39 cellular contexts compared by ENCODE assay signal in genomic region chr16:13032911-13033310, GRCh38.
"Had no signal": no experiment of that assay in that cellular context is flagged by ENCODE, and none has a peak within 500 bp of the region (broad histone marks: within the 10 kb centered on the region; RNA-seq: fewer than 3 reads in every experiment).

No MANE protein-coding gene starts in this region.

- H3K36me3 ChIP-seq: ascending aorta, cardiac muscle cell had no signal

- H3K27ac Mint-ChIP-seq: activated CD4-positive, alpha-beta memory T cell treated with anti-CD3 and anti-CD28 coated beads, Interleukin-2, amount 10 ng/mL, durations not matched to agents 7 days and 5 days; activated CD4-positive, alpha-beta T cell treated with anti-CD3 and anti-CD28 coated beads for 36 hours; activated CD4-positive, alpha-beta T cell treated with anti-CD3 and anti-CD28 coated beads, Interleukin-2, amount 10 ng/mL, durations not matched to agents 7 days and 5 days; activated CD8-positive, alpha-beta memory T cell treated with anti-CD3 and anti-CD28 coated beads, Interleukin-2, amount 10 ng/mL, durations not matched to agents 7 days and 5 days; activated CD8-positive, alpha-beta T cell treated with anti-CD3 and anti-CD28 coated beads, Interleukin-2, amount 10 ng/mL, durations not matched to agents 7 days and 5 days; activated naive CD4-positive, alpha-beta T cell treated with anti-CD3 and anti-CD28 coated beads, Interleukin-2, amount 10 ng/mL, durations not matched to agents 7 days and 5 days; activated naive CD4-positive, alpha-beta T cell treated with anti-CD3 and anti-CD28 coated beads, Interleukin-2, amount 50 U/mL, for 24 hours; activated naive CD8-positive, alpha-beta T cell; activated naive CD8-positive, alpha-beta T cell treated with anti-CD3 and anti-CD28 coated beads, Interleukin-2, amount 10 ng/mL, durations not matched to agents 7 days and 5 days; activated naive CD8-positive, alpha-beta T cell treated with anti-CD3 and anti-CD28 coated beads, Interleukin-2, amount 50 U/mL, for 24 hours; activated T-cell treated with anti-CD3 and anti-CD28 coated beads, Interleukin-2, amount 50 U/mL, for 24 hours; activated T-helper 2 cell treated with anti-CD3 and anti-CD28 coated beads, Interferon-gamma antibody, Interleukin-2, Interleukin-4, amounts not matched to agents 10 μg/mL and 5 μg/mL and 100 μg/mL, durations not matched to agents 14 hours and 24 hours and 36 hours; brain; T-helper 1 cell treated with Interleukin-12 subunit alpha and Interleukin-12 subunit beta and Interleukin-4 antibody, amounts not matched to agents 30 μg/mL and 1 μg/mL, for 36 hours; T-helper 2 cell treated with Interferon-gamma antibody and Interleukin-4, amounts not matched to agents 5 μg/mL and 100 μg/mL, for 36 hours; WTC11 had no signal

- H3K27me3 Mint-ChIP-seq: activated CD4-positive, alpha-beta memory T cell treated with anti-CD3 and anti-CD28 coated beads, Interleukin-2, amount 10 ng/mL, durations not matched to agents 7 days and 5 days; activated CD4-positive, alpha-beta T cell treated with anti-CD3 and anti-CD28 coated beads for 36 hours; activated CD4-positive, alpha-beta T cell treated with anti-CD3 and anti-CD28 coated beads, Interleukin-2, amount 10 ng/mL, durations not matched to agents 7 days and 5 days; activated CD8-positive, alpha-beta memory T cell treated with anti-CD3 and anti-CD28 coated beads, Interleukin-2, amount 10 ng/mL, durations not matched to agents 7 days and 5 days; activated naive CD4-positive, alpha-beta T cell treated with anti-CD3 and anti-CD28 coated beads, Interleukin-2, amount 10 ng/mL, durations not matched to agents 7 days and 5 days; activated naive CD4-positive, alpha-beta T cell treated with anti-CD3 and anti-CD28 coated beads, Interleukin-2, amount 50 U/mL, for 24 hours; activated naive CD8-positive, alpha-beta T cell; activated naive CD8-positive, alpha-beta T cell treated with anti-CD3 and anti-CD28 coated beads, Interleukin-2, amount 10 ng/mL, durations not matched to agents 7 days and 5 days; activated naive CD8-positive, alpha-beta T cell treated with anti-CD3 and anti-CD28 coated beads, Interleukin-2, amount 50 U/mL, for 24 hours; activated T-cell treated with anti-CD3 and anti-CD28 coated beads, Interleukin-2, amount 50 U/mL, for 24 hours; central memory CD8-positive, alpha-beta T cell had no signal

- H3K36me3 Mint-ChIP-seq: activated CD8-positive, alpha-beta memory T cell treated with anti-CD3 and anti-CD28 coated beads, Interleukin-2, amount 10 ng/mL, durations not matched to agents 7 days and 5 days; activated naive CD4-positive, alpha-beta T cell treated with anti-CD3 and anti-CD28 coated beads, Interleukin-2, amount 10 ng/mL, durations not matched to agents 7 days and 5 days; activated naive CD4-positive, alpha-beta T cell treated with anti-CD3 and anti-CD28 coated beads, Interleukin-2, amount 50 U/mL, for 24 hours; activated naive CD8-positive, alpha-beta T cell; activated naive CD8-positive, alpha-beta T cell treated with anti-CD3 and anti-CD28 coated beads, Interleukin-2, amount 10 ng/mL, durations not matched to agents 7 days and 5 days; brain; WTC11 had no signal

- H3K4me3 Mint-ChIP-seq: activated CD4-positive, alpha-beta memory T cell treated with anti-CD3 and anti-CD28 coated beads, Interleukin-2, amount 10 ng/mL, durations not matched to agents 7 days and 5 days; activated CD4-positive, alpha-beta T cell treated with anti-CD3 and anti-CD28 coated beads for 36 hours; activated CD4-positive, alpha-beta T cell treated with anti-CD3 and anti-CD28 coated beads, Interleukin-2, amount 10 ng/mL, durations not matched to agents 7 days and 5 days; activated CD8-positive, alpha-beta memory T cell treated with anti-CD3 and anti-CD28 coated beads, Interleukin-2, amount 10 ng/mL, durations not matched to agents 7 days and 5 days; activated CD8-positive, alpha-beta T cell treated with anti-CD3 and anti-CD28 coated beads, Interleukin-2, amount 10 ng/mL, durations not matched to agents 7 days and 5 days; activated naive CD4-positive, alpha-beta T cell treated with anti-CD3 and anti-CD28 coated beads, Interleukin-2, amount 10 ng/mL, durations not matched to agents 7 days and 5 days; activated naive CD4-positive, alpha-beta T cell treated with anti-CD3 and anti-CD28 coated beads, Interleukin-2, amount 50 U/mL, for 24 hours; activated naive CD8-positive, alpha-beta T cell; activated naive CD8-positive, alpha-beta T cell treated with anti-CD3 and anti-CD28 coated beads, Interleukin-2, amount 10 ng/mL, durations not matched to agents 7 days and 5 days; activated naive CD8-positive, alpha-beta T cell treated with anti-CD3 and anti-CD28 coated beads, Interleukin-2, amount 50 U/mL, for 24 hours; activated T-cell treated with anti-CD3 and anti-CD28 coated beads, Interleukin-2, amount 50 U/mL, for 24 hours; brain; central memory CD8-positive, alpha-beta T cell; T-helper 1 cell treated with Interleukin-12 subunit alpha and Interleukin-12 subunit beta and Interleukin-4 antibody, amounts not matched to agents 30 μg/mL and 1 μg/mL, for 36 hours; T-helper 2 cell treated with Interferon-gamma antibody and Interleukin-4, amounts not matched to agents 5 μg/mL and 100 μg/mL, for 36 hours; WTC11 had no signal

- ATAC-seq: activated CD4-positive, alpha-beta T cell treated with anti-CD3 and anti-CD28 coated beads for 36 hours; activated CD4-positive, CD25-positive, alpha-beta regulatory T cell treated with anti-CD3 and anti-CD28 coated beads, Interleukin-2, amount 50 U/mL, for 24 hours; activated CD8-positive, alpha-beta memory T cell treated with anti-CD3 and anti-CD28 coated beads, Interleukin-2, amount 10 ng/mL, durations not matched to agents 7 days and 5 days; activated CD8-positive, alpha-beta T cell treated with anti-CD3 and anti-CD28 coated beads, Interleukin-2, amount 10 ng/mL, durations not matched to agents 7 days and 5 days; activated naive CD8-positive, alpha-beta T cell treated with anti-CD3 and anti-CD28 coated beads, Interleukin-2, amount 50 U/mL, for 24 hours; WTC11 had no signal

- FAIRE-seq: bronchial epithelial cell, TTC549 had no signal

- H3K4me1 Mint-ChIP-seq: activated CD4-positive, alpha-beta memory T cell treated with anti-CD3 and anti-CD28 coated beads, Interleukin-2, amount 10 ng/mL, durations not matched to agents 7 days and 5 days; activated CD4-positive, alpha-beta T cell treated with anti-CD3 and anti-CD28 coated beads for 36 hours; activated CD4-positive, alpha-beta T cell treated with anti-CD3 and anti-CD28 coated beads, Interleukin-2, amount 10 ng/mL, durations not matched to agents 7 days and 5 days; activated CD8-positive, alpha-beta memory T cell treated with anti-CD3 and anti-CD28 coated beads, Interleukin-2, amount 10 ng/mL, durations not matched to agents 7 days and 5 days; activated naive CD4-positive, alpha-beta T cell treated with anti-CD3 and anti-CD28 coated beads, Interleukin-2, amount 10 ng/mL, durations not matched to agents 7 days and 5 days; activated naive CD4-positive, alpha-beta T cell treated with anti-CD3 and anti-CD28 coated beads, Interleukin-2, amount 50 U/mL, for 24 hours; activated naive CD8-positive, alpha-beta T cell treated with anti-CD3 and anti-CD28 coated beads, Interleukin-2, amount 10 ng/mL, durations not matched to agents 7 days and 5 days; activated naive CD8-positive, alpha-beta T cell treated with anti-CD3 and anti-CD28 coated beads, Interleukin-2, amount 50 U/mL, for 24 hours; central memory CD8-positive, alpha-beta T cell had no signal

- DNase-seq: activated CD4-positive, alpha-beta memory T cell treated with anti-CD3 and anti-CD28 coated beads, Interleukin-2, amount 10 ng/mL, durations not matched to agents 7 days and 5 days; activated CD4-positive, alpha-beta T cell treated with anti-CD3 and anti-CD28 coated beads for 1 hour; activated CD4-positive, alpha-beta T cell treated with anti-CD3 and anti-CD28 coated beads for 36 hours; activated CD4-positive, alpha-beta T cell treated with anti-CD3 and anti-CD28 coated beads for 48 hours; activated CD4-positive, alpha-beta T cell treated with anti-CD3 and anti-CD28 coated beads, Interleukin-2, amount 10 ng/mL, durations not matched to agents 7 days and 5 days; activated CD4-positive, alpha-beta T cell treated with anti-CD3 and anti-CD28 coated beads, Interleukin-2, amount 50 U/mL, for 48 hours; activated CD4-positive, CD25-positive, alpha-beta regulatory T cell; activated CD8-positive, alpha-beta memory T cell treated with anti-CD3 and anti-CD28 coated beads for 24 hours; activated CD8-positive, alpha-beta memory T cell treated with anti-CD3 and anti-CD28 coated beads, Interleukin-2, amount 10 ng/mL, durations not matched to agents 7 days and 5 days; activated CD8-positive, alpha-beta memory T cell treated with anti-CD3 and anti-CD28 coated beads, Interleukin-2, amount 50 U/mL, for 48 hours; activated CD8-positive, alpha-beta T cell treated with anti-CD3 and anti-CD28 coated beads, Interleukin-2, amount 10 ng/mL, durations not matched to agents 7 days and 5 days; activated effector memory CD4-positive, alpha-beta T cell treated with Interleukin-2 at 50 U/mL for 16 hours; activated gamma-delta T cell; activated naive CD4-positive, alpha-beta T cell treated with anti-CD3 and anti-CD28 coated beads, Interleukin-2, amount 10 ng/mL, durations not matched to agents 7 days and 5 days; activated naive CD4-positive, alpha-beta T cell treated with Interleukin-2 at 50 U/mL for 16 hours; activated naive CD8-positive, alpha-beta T cell treated with anti-CD3 and anti-CD28 coated beads, Interleukin-2, amount 10 ng/mL, durations not matched to agents 7 days and 5 days; activated naive CD8-positive, alpha-beta T cell treated with anti-CD3 and anti-CD28 coated beads, Interleukin-2, amount 50 U/mL, for 24 hours; activated T-cell treated with anti-CD3 and anti-CD28 coated beads, Interleukin-2, amount 50 U/mL, for 24 hours; activated T-cell treated with anti-CD3 and anti-CD28 coated beads, Interleukin-2, amount 50 U/mL, for 48 hours; amygdala; anterior cingulate cortex; caudate nucleus; cerebellar nuclear complex; T-helper 2 cell; T-helper 9 cell had no signal

- H3K9me3 ChIP-seq: ascending aorta had no signal

- H3K27me3 ChIP-seq: ascending aorta, cardiac muscle cell had no signal

- H3K27ac ChIP-seq: ascending aorta, cardiac muscle cell, VCaP had no signal

- H3K4me3 ChIP-seq: ascending aorta, cardiac muscle cell had no signal
